18 cellular contexts compared by ENCODE assay signal in the genomic region with DNA sequence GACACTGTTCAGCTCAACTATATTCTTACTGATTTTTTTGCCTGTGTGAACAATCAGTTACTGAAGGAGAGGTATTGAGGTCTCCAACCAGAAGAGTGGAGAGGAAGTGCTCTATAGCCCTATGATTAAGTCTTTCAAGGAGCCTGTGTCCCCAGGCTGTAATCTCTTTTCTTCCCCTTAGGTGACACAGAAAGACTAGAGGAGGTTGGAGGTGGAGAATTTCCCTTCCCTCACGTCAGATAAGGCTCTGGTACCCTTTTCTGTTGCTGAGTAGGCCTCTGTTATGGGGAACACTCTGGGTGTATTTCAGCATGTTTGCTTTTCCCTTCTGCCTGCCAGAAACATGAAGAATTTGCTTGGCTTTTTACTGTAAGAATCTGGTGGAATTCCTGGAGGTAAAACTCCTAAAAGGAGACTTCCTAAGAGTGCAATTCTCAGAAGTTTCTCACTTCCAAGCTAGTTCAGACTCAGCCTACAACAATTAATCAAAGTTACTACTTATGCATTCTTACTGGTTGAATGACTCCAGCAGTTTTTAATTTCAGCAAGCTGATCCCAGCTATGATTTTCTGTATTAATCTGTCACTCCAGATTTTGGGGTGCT. TPM values are rescaled to one million over a fixed set of nuclear protein-coding genes. Genes with fewer than 3 reads are reported as not detected.
DNase-seq lines count a peak whose midpoint lies in the region; ATAC-seq and TF ChIP-seq lines count a peak whose summit lies in the region.
"Had no signal": no experiment of that assay in that cellular context is flagged by ENCODE, and none has a peak within 500 bp of the region (broad histone marks: within the 10 kb centered on the region; RNA-seq: fewer than 3 reads in every experiment).

No MANE protein-coding gene starts in this region.

- H3K4me3 Mint-ChIP-seq in activated CD8-positive, alpha-beta T cell treated with anti-CD3 and anti-CD28 coated beads, Interleukin-2, amount 10 ng/mL, durations not matched to agents 7 days and 5 days = no peak overlapping the region
- no peak overlapping the region for H3K4me3 Mint-ChIP-seq in stimulated activated naive CD8-positive, alpha-beta T cell treated with anti-CD3 and anti-CD28 coated beads, Interleukin-15, amount 100 ng/mL, for 72 hours
- H3K4me3 Mint-ChIP-seq: CD8-positive, alpha-beta T cell had no signal

- H3K27me3 Mint-ChIP-seq in activated CD8-positive, alpha-beta T cell treated with anti-CD3 and anti-CD28 coated beads, Interleukin-2, amount 10 ng/mL, durations not matched to agents 7 days and 5 days (ENCODE audit: low read depth) = peaks cover 11% of the 10 kb centered on the region
- H3K27me3 Mint-ChIP-seq in stimulated activated naive CD8-positive, alpha-beta T cell treated with anti-CD3 and anti-CD28 coated beads, Interleukin-15, amount 100 ng/mL, for 72 hours = peaks cover 19% of the 10 kb centered on the region

- no peaks in the 10 kb centered on the region for H3K36me3 Mint-ChIP-seq in activated CD8-positive, alpha-beta T cell treated with anti-CD3 and anti-CD28 coated beads, Interleukin-2, amount 10 ng/mL, durations not matched to agents 7 days and 5 days (ENCODE audit: low read depth)
- H3K36me3 Mint-ChIP-seq: CD8-positive, alpha-beta T cell had no signal

- no peaks in the 10 kb centered on the region for H3K9me3 ChIP-seq in mesodermal cell (ENCODE audit: control insufficient read depth, low read length)
- H3K9me3 ChIP-seq: left ventricle myocardium inferior, MG63 had no signal

- H3K36me3 ChIP-seq in BJ (ENCODE audit: control insufficient read depth, insufficient read depth, low read length) (no peaks in the 10 kb centered on the region), mesodermal cell (ENCODE audit: control insufficient read depth, insufficient read depth, low read length) (no peaks in the 10 kb centered on the region)
- H3K36me3 ChIP-seq: left ventricle myocardium inferior, MG63 had no signal

- in situ Hi-C loops in KBM-7 (cut with MboI; ENCODE audit: low pct_unique_long_range_greater_than_20kb, low sequenced_read_pairs) = no loop called here

- no peaks in the 10 kb centered on the region for H3K27me3 ChIP-seq in BJ (ENCODE audit: control insufficient read depth, insufficient read depth, low read length)
- H3K27me3 ChIP-seq: MG63 had no signal

- H3K4me1 Mint-ChIP-seq in activated CD8-positive, alpha-beta T cell treated with anti-CD3 and anti-CD28 coated beads, Interleukin-2, amount 10 ng/mL, durations not matched to agents 7 days and 5 days (ENCODE audit: low read depth) = no peaks in the 10 kb centered on the region
- no peaks in the 10 kb centered on the region for H3K4me1 Mint-ChIP-seq in stimulated activated naive CD8-positive, alpha-beta T cell treated with anti-CD3 and anti-CD28 coated beads, Interleukin-15, amount 100 ng/mL, for 72 hours

- H3K27ac ChIP-seq in mesodermal cell (ENCODE audit: low read depth, low read length, severe bottlenecking) = peak overlapping the region; percentile 36
- H3K27ac ChIP-seq: left ventricle myocardium inferior, RWPE1 had no signal

- no peak for TF ChIP-seq CTCF in BJ (IDR thresholded peaks at IDR 0.05; ENCODE audit: insufficient read depth, low read depth, low read length)

- peaks cover 3% of the 10 kb centered on the region for H3K4me1 ChIP-seq in mesodermal cell (ENCODE audit: control insufficient read depth, insufficient read depth, low read length, poor library complexity, severe bottlenecking)
- H3K4me1 ChIP-seq: left ventricle myocardium inferior had no signal

- H3K4me3 ChIP-seq in BJ (ENCODE audit: low read depth, low read length) = no peak overlapping the region
- H3K4me3 ChIP-seq in mesodermal cell (ENCODE audit: extremely low read depth, insufficient read depth, low read length, poor library complexity, severe bottlenecking) = no peak overlapping the region
- H3K4me3 ChIP-seq: left ventricle myocardium inferior, MG63 had no signal

- WGBS in mesodermal cell (ENCODE audit: insufficient coverage in 2 of 2), 2 experiments = no CpG with 5 or more reads among the region's 1 CpG

- DNase-seq in BJ (ENCODE audit: low read depth) = peak; percentile 60
- DNase-seq in KBM-7 = peak; percentile 50
- no peak for DNase-seq in activated CD8-positive, alpha-beta T cell treated with anti-CD3 and anti-CD28 coated beads, Interleukin-2, amount 10 ng/mL, durations not matched to agents 7 days and 5 days
- no peak for DNase-seq in hepatic stellate cell (ENCODE audit: low spot score)
- DNase-seq in NCI-H2171 treated with DMSO at 0.1 percent for 48 hours (lab: John Stamatoyannopoulos, UW) = no peak
- no peak for DNase-seq in retina
- no peak for DNase-seq in stimulated activated naive CD8-positive, alpha-beta T cell treated with anti-CD3 and anti-CD28 coated beads, Interleukin-15, amount 100 ng/mL, for 72 hours
- DNase-seq: activated CD4-positive, alpha-beta T cell treated with anti-CD3 and anti-CD28 coated beads, Interleukin-2, amount 50 U/mL, for 48 hours; activated gamma-delta T cell; CD8-positive, alpha-beta T cell; head of caudate nucleus; left ventricle myocardium inferior; MG63; NCI-H446 treated with DMSO at 0.1 percent for 48 hours; substantia nigra had no signal

- peak; percentile 30 for ATAC-seq in activated CD8-positive, alpha-beta T cell treated with anti-CD3 and anti-CD28 coated beads, Interleukin-2, amount 10 ng/mL, durations not matched to agents 7 days and 5 days
- ATAC-seq in stimulated activated naive CD8-positive, alpha-beta T cell treated with anti-CD3 and anti-CD28 coated beads, Interleukin-15, amount 100 ng/mL, for 72 hours = no peak
- ATAC-seq: CD8-positive, alpha-beta T cell; HCT116 had no signal

- POLR2A ChIA-PET in BJ (lab: Charles Lee) = interaction anchor here (0.6 kb wide), 1 partner anchor 131 kb away, joined by 7 read pairs; no protein-coding TSS in a partner anchor
- POLR2A ChIA-PET in activated CD8-positive, alpha-beta T cell treated with anti-CD3 and anti-CD28 coated beads, Interleukin-2, amount 10 ng/mL, durations not matched to agents 7 days and 5 days (lab: Charles Lee) = no interaction called here

- H3K9me3 Mint-ChIP-seq in activated CD8-positive, alpha-beta T cell treated with anti-CD3 and anti-CD28 coated beads, Interleukin-2, amount 10 ng/mL, durations not matched to agents 7 days and 5 days (ENCODE audit: insufficient read depth) = no peaks in the 10 kb centered on the region
- no peaks in the 10 kb centered on the region for H3K9me3 Mint-ChIP-seq in stimulated activated naive CD8-positive, alpha-beta T cell treated with anti-CD3 and anti-CD28 coated beads, Interleukin-15, amount 100 ng/mL, for 72 hours
- H3K9me3 Mint-ChIP-seq: CD8-positive, alpha-beta T cell had no signal

- CTCF ChIA-PET in BJ (lab: Yijun Ruan, JAX) = interaction anchor here (0.6 to 0.8 kb wide), 2 partner anchors 8 to 695 kb away, joined by 3 read pairs; no protein-coding TSS in a partner anchor
- CTCF ChIA-PET in activated CD8-positive, alpha-beta T cell treated with anti-CD3 and anti-CD28 coated beads, Interleukin-2, amount 10 ng/mL, durations not matched to agents 7 days and 5 days (lab: Charles Lee) = no interaction called here

- H3K27ac Mint-ChIP-seq in activated CD8-positive, alpha-beta T cell treated with anti-CD3 and anti-CD28 coated beads, Interleukin-2, amount 10 ng/mL, durations not matched to agents 7 days and 5 days = no peak overlapping the region
- no peak overlapping the region for H3K27ac Mint-ChIP-seq in stimulated activated naive CD8-positive, alpha-beta T cell treated with anti-CD3 and anti-CD28 coated beads, Interleukin-15, amount 100 ng/mL, for 72 hours
- H3K27ac Mint-ChIP-seq: CD8-positive, alpha-beta T cell had no signal

RNA-seq across cellular contexts. Expression of a gene that starts 58.3 kb away (rescaled TPM):
- polyA plus RNA-seq in BJ (2011; rRNA removed) = 3.2 and 6.1 TPM in 2 replicates
- 3.7 and 4.8 TPM in 2 replicates for polyA minus RNA-seq in BJ (2011; rRNA and poly(A)+ RNA removed)
- not detected for total RNA-seq in activated CD8-positive, alpha-beta T cell treated with anti-CD3 and anti-CD28 coated beads, Interleukin-2, amount 10 ng/mL, durations not matched to agents 7 days and 5 days
- 0.66 TPM for polyA plus RNA-seq in mesodermal cell (2013, experiment 1 of 2)
- polyA plus RNA-seq in mesodermal cell (2013, experiment 2 of 2) = 0.46 TPM
- total RNA-seq: CD8-positive, alpha-beta T cell; left ventricle myocardium inferior had no signal

Comparison
In these comparisons a context has a peak if more than half of its experiments do, and no peak if none do; other contexts are left out.
1. DNase-seq: peak in BJ (single experiment) and KBM-7 (single experiment); none in activated CD8-positive, alpha-beta T cell treated with anti-CD3 and anti-CD28 coated beads, Interleukin-2, amount 10 ng/mL, durations not matched to agents 7 days and 5 days (single experiment), hepatic stellate cell (single experiment), NCI-H2171 treated with DMSO at 0.1 percent for 48 hours (single experiment), retina (single experiment) and stimulated activated naive CD8-positive, alpha-beta T cell treated with anti-CD3 and anti-CD28 coated beads, Interleukin-15, amount 100 ng/mL, for 72 hours (0 of 2).